Comparison of ENCODE assay signal across 9 cellular contexts in genomic region chr16:68445458-68445857, GRCh38. TPM values are rescaled to one million over a fixed set of nuclear protein-coding genes. Genes with fewer than 3 reads are reported as not detected.
A peak's percentile ranks its signal among the peaks of the same experiment; 100 is the strongest.
DNase-seq lines count a peak whose midpoint lies in the region; ATAC-seq and TF ChIP-seq lines count a peak whose summit lies in the region.
"Had no signal": no experiment of that assay in that cellular context is flagged by ENCODE, and none has a peak within 500 bp of the region (broad histone marks: within the 10 kb centered on the region; RNA-seq: fewer than 3 reads in every experiment).

No MANE protein-coding gene starts in this region.

- H3K27me3 Mint-ChIP-seq in activated naive CD8-positive, alpha-beta T cell treated with anti-CD3 and anti-CD28 coated beads, Interleukin-2, amount 50 U/mL, for 24 hours: peaks cover 34% of the 10 kb centered on the region

- TF ChIP-seq POLR2A in HCT116 (IDR thresholded peaks at IDR 0.05; ENCODE audit: borderline replicate concordance, extremely low read depth, insufficient read depth, insufficient read length): no peak

- CTCF ChIA-PET in HCT116 (lab: Charles Lee): no interaction called here

- H3K4me3 ChIP-seq in HCT116 (replicated peaks in 1 of 2; ENCODE audit: low read depth in 1 of 2, low read length in 2 of 2) (no peak overlapping the region), left lung (no peak overlapping the region)

- no peaks in the 10 kb centered on the region for H3K9me2 ChIP-seq in HCT116 (ENCODE audit: insufficient read depth)

- no peak overlapping the region for H2AFZ ChIP-seq in HCT116 (ENCODE audit: low read depth, low read length, poor library complexity, severe bottlenecking)

- H3K27ac ChIP-seq in HCT116 (ENCODE audit: low read depth, low read length): no peak overlapping the region
- no peak overlapping the region for H3K27ac ChIP-seq in left lung

- RAD21 ChIA-PET in HCT116 (lab: Charles Lee; ENCODE audit: low non-redundant PET in 1 of 2, low total read pairs in 2 of 2, uncharacterized antibody in 2 of 2, unreplicated experiment in 2 of 2): no interaction called here

- no peak overlapping the region for H3K9ac ChIP-seq in HCT116 (ENCODE audit: low read length)

- no peak overlapping the region for H3K4me2 ChIP-seq in HCT116 (ENCODE audit: low read length)

- H4K20me1 ChIP-seq in HCT116 (ENCODE audit: insufficient read depth): no peaks in the 10 kb centered on the region

- H3K36me3 ChIP-seq in HCT116 (ENCODE audit: control insufficient read depth in 1 of 2, insufficient read depth in 2 of 2, low read length in 2 of 2): no peaks in the 10 kb centered on the region
- no peaks in the 10 kb centered on the region for H3K36me3 ChIP-seq in left lung

- intact Hi-C loops in HCT116 (cut with micrococcal nuclease): loop anchor here (1.0 kb wide), 1 partner anchor 65 kb away; no protein-coding TSS in a partner anchor
- intact Hi-C loops in left lung (cut with DNase I): loop anchor here in 1 of 2 donors (10.0 kb wide), 1 partner anchor 59 kb away; no protein-coding TSS in a partner anchor

- POLR2A ChIA-PET in HCT116 (lab: Charles Lee): no interaction called here

- peaks cover 20% of the 10 kb centered on the region for H3K4me1 Mint-ChIP-seq in activated naive CD8-positive, alpha-beta T cell treated with anti-CD3 and anti-CD28 coated beads, Interleukin-2, amount 50 U/mL, for 24 hours

- BruUV-seq in HCT116 (replicated peaks; lab: Mats Ljungman, UMichigan): no TSS peak

- no peaks in the 10 kb centered on the region for H3K9me3 ChIP-seq in HCT116 (ENCODE audit: control insufficient read depth in 1 of 2, insufficient read depth in 1 of 2, low read depth in 1 of 2, low read length in 2 of 2)
- no peaks in the 10 kb centered on the region for H3K9me3 ChIP-seq in left lung

- TF ChIP-seq RAD21 in HCT116 (IDR thresholded peaks at IDR 0.05; ENCODE audit: low read depth): peak; percentile 79

- no peaks in the 10 kb centered on the region for H3K36me3 Mint-ChIP-seq in activated naive CD8-positive, alpha-beta T cell treated with anti-CD3 and anti-CD28 coated beads, Interleukin-2, amount 50 U/mL, for 24 hours (ENCODE audit: low read depth)
- H3K36me3 Mint-ChIP-seq: T-cell had no signal

- H3K9me3 Mint-ChIP-seq in activated naive CD8-positive, alpha-beta T cell treated with anti-CD3 and anti-CD28 coated beads, Interleukin-2, amount 50 U/mL, for 24 hours: no peaks in the 10 kb centered on the region
- H3K9me3 Mint-ChIP-seq: T-cell had no signal

- TF ChIP-seq CTCF in HCT116 (IDR thresholded peaks at IDR 0.05 in 2 of 3, conservative IDR thresholded peaks at IDR 0.05 in 1 of 3; ENCODE audit: borderline replicate concordance in 1 of 3, insufficient read depth in 1 of 3, low read depth in 2 of 3, low read length in 2 of 3) (peak; percentile 87 to 93 (median 88)), left lung (IDR thresholded peaks at IDR 0.05) (peak; percentile 29 to 43)

- H3K4me3 Mint-ChIP-seq in activated naive CD8-positive, alpha-beta T cell treated with anti-CD3 and anti-CD28 coated beads, Interleukin-2, amount 50 U/mL, for 24 hours: no peak overlapping the region

- DNase-seq in DMS 273 treated with DMSO at 0.1 percent for 48 hours (lab: John Stamatoyannopoulos, UW): peak; percentile 46
- peak; percentile 43 for DNase-seq in HCT116 (ENCODE audit: low read depth, low spot score)
- peak; percentile 71 for DNase-seq in NCI-H460 (ENCODE audit: extremely low read depth, low read depth)
- peak; percentile 52 for DNase-seq in activated naive CD8-positive, alpha-beta T cell treated with anti-CD3 and anti-CD28 coated beads, Interleukin-2, amount 50 U/mL, for 24 hours
- DNase-seq in left lung: peak in 1 of 2 donors; percentile 53
- no peak for DNase-seq in epidermal melanocyte (ENCODE audit: insufficient read length, low spot score)

- ATAC-seq in HCT116 (peak; percentile 71), left lung (peak; percentile 11), GM21737 (IDR thresholded peaks at IDR 0.05; ENCODE audit: unreplicated experiment) (no peak), GM21723 (IDR thresholded peaks at IDR 0.05; ENCODE audit: unreplicated experiment) (no peak)
- no peak for ATAC-seq in activated naive CD8-positive, alpha-beta T cell treated with anti-CD3 and anti-CD28 coated beads, Interleukin-2, amount 50 U/mL, for 24 hours
- ATAC-seq: T-cell had no signal

- H3K4me1 ChIP-seq in HCT116 (ENCODE audit: control insufficient read depth in 1 of 2, insufficient read depth in 2 of 2, low read length in 2 of 2) (no peaks in the 10 kb centered on the region), left lung (peaks cover 15 to 26% of the 10 kb centered on the region in 2 donors)

- no peaks in the 10 kb centered on the region for H3K79me2 ChIP-seq in HCT116 (ENCODE audit: insufficient read depth, low read length)

- no peak overlapping the region for H3K27ac Mint-ChIP-seq in activated naive CD8-positive, alpha-beta T cell treated with anti-CD3 and anti-CD28 coated beads, Interleukin-2, amount 50 U/mL, for 24 hours
- H3K27ac Mint-ChIP-seq: T-cell had no signal

- peaks cover 31% of the 10 kb centered on the region for H3K27me3 ChIP-seq in HCT116 (ENCODE audit: insufficient read depth, low read length)
- peaks cover 8 to 73% of the 10 kb centered on the region in 2 donors for H3K27me3 ChIP-seq in left lung

TF ChIP-seq in HCT116, 20 proteins besides CTCF, POLR2A, EP300 and RAD21:
- TF ChIP-seq ZFX (IDR thresholded peaks at IDR 0.05): no peak
- no peak; the same call in 1 of the 2 replicates for TF ChIP-seq CBX3 (IDR thresholded peaks at IDR 0.05; ENCODE audit: low read depth)
- TF ChIP-seq, protein P1, sequence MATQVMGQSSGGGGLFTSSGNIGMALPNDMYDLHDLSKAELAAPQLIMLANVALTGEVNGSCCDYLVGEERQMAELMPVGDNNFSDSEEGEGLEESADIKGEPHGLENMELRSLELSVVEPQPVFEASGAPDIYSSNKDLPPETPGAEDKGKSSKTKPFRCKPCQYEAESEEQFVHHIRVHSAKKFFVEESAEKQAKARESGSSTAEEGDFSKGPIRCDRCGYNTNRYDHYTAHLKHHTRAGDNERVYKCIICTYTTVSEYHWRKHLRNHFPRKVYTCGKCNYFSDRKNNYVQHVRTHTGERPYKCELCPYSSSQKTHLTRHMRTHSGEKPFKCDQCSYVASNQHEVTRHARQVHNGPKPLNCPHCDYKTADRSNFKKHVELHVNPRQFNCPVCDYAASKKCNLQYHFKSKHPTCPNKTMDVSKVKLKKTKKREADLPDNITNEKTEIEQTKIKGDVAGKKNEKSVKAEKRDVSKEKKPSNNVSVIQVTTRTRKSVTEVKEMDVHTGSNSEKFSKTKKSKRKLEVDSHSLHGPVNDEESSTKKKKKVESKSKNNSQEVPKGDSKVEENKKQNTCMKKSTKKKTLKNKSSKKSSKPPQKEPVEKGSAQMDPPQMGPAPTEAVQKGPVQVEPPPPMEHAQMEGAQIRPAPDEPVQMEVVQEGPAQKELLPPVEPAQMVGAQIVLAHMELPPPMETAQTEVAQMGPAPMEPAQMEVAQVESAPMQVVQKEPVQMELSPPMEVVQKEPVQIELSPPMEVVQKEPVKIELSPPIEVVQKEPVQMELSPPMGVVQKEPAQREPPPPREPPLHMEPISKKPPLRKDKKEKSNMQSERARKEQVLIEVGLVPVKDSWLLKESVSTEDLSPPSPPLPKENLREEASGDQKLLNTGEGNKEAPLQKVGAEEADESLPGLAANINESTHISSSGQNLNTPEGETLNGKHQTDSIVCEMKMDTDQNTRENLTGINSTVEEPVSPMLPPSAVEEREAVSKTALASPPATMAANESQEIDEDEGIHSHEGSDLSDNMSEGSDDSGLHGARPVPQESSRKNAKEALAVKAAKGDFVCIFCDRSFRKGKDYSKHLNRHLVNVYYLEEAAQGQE (IDR thresholded peaks at IDR 0.05; ENCODE audit: low read depth): peak; percentile 17

RNA-seq across cellular contexts. Expression of gene SMPD3, which starts 2.9 kb away (rescaled TPM):
- total RNA-seq in HCT116 (2021; ENCODE audit: unreplicated experiment) (0.89 TPM), left lung (1 to 10 TPM in 1 of 2 donors, under 1 TPM in 1; 0.79 to 2.3 TPM)
- 1.8 and 2.2 TPM in 2 replicates for polyA plus RNA-seq in HCT116 (2012)
- total RNA-seq in NCI-H460 (2014; rRNA removed; shearing (Covaris generic)): 0.07 and 0.14 TPM in 2 replicates
- not detected in 2 replicates for polyA plus RNA-seq in NCI-H460 (2014; cell fraction: nucleus; rRNA removed)

Comparison
In these comparisons a context has a peak if more than half of its experiments do, and no peak if none do; other contexts are left out.
1. ATAC-seq: peak in HCT116 (single experiment) and left lung (single experiment); none in activated naive CD8-positive, alpha-beta T cell treated with anti-CD3 and anti-CD28 coated beads, Interleukin-2, amount 50 U/mL, for 24 hours (single experiment), GM21737 (single experiment) and GM21723 (single experiment).